Comparison of ENCODE assay signal across 14 cellular contexts in genomic region chr9:130022566-130023146, GRCh38. TPM values are rescaled to one million over a fixed set of nuclear protein-coding genes. Genes with fewer than 3 reads are reported as not detected.
DNase-seq lines count a peak whose midpoint lies in the region; ATAC-seq and TF ChIP-seq lines count a peak whose summit lies in the region.
"Had no signal": no experiment of that assay in that cellular context is flagged by ENCODE, and none has a peak within 500 bp of the region (broad histone marks: within the 10 kb centered on the region; RNA-seq: fewer than 3 reads in every experiment).

No MANE protein-coding gene starts in this region.

- H3K27me3 ChIP-seq in breast epithelium (no peaks in the 10 kb centered on the region), BE2C (no peaks in the 10 kb centered on the region)
- H3K27me3 ChIP-seq in naive thymus-derived CD4-positive, alpha-beta T cell (ENCODE audit: control insufficient read depth in 2 of 2, insufficient read depth in 2 of 2, low read length in 2 of 2), result no peaks in the 10 kb centered on the region

- H3K27me3 Mint-ChIP-seq in MCF 10A (ENCODE audit: insufficient read depth, unreplicated experiment), result no peaks in the 10 kb centered on the region
- H3K27me3 Mint-ChIP-seq in activated CD8-positive, alpha-beta T cell treated with anti-CD3 and anti-CD28 coated beads for 36 hours, result no peaks in the 10 kb centered on the region
- no peaks in the 10 kb centered on the region for H3K27me3 Mint-ChIP-seq in naive thymus-derived CD4-positive, alpha-beta T cell
- H3K27me3 Mint-ChIP-seq: brain had no signal

- TF ChIP-seq CTCF in breast epithelium (IDR thresholded peaks at IDR 0.05) (no peak), MCF 10A (IDR thresholded peaks at IDR 0.05; ENCODE audit: unreplicated experiment) (no peak), BE2C (IDR thresholded peaks at IDR 0.05; ENCODE audit: low read depth, low read length) (no peak)
- no peak for TF ChIP-seq CTCF in activated CD8-positive, alpha-beta T cell treated with anti-CD3 and anti-CD28 coated beads for 36 hours (IDR thresholded peaks at IDR 0.05)

- no peak for ATAC-seq in activated CD8-positive, alpha-beta T cell treated with anti-CD3 and anti-CD28 coated beads for 36 hours
- no peak for ATAC-seq in naive thymus-derived CD4-positive, alpha-beta T cell
- no peak for ATAC-seq in left cardiac atrium
- ATAC-seq: left ventricle myocardium superior had no signal

- CTCF ChIA-PET in MCF 10A (lab: Yijun Ruan, JAX), result no interaction called here
- CTCF ChIA-PET in activated CD8-positive, alpha-beta T cell treated with anti-CD3 and anti-CD28 coated beads for 36 hours (lab: Charles Lee), result interaction anchor here (0.8 to 1.4 kb wide), 5 partner anchors 14 to 134 kb away, joined by 3 to 5 read pairs (median 3); no protein-coding TSS in a partner anchor
- CTCF ChIA-PET in naive thymus-derived CD4-positive, alpha-beta T cell (lab: Charles Lee), result interaction anchor here (0.6 kb wide), 2 partner anchors 15 to 882 kb away, joined by 3 to 4 read pairs; no protein-coding TSS in a partner anchor

- POLR2A ChIA-PET in MCF 10A (lab: Yijun Ruan, JAX), result interaction anchor here (0.8 to 1.2 kb wide), 3 partner anchors 8 to 49 kb away, joined by 3 to 4 read pairs (median 3); no protein-coding TSS in a partner anchor
- POLR2A ChIA-PET in activated CD8-positive, alpha-beta T cell treated with anti-CD3 and anti-CD28 coated beads for 36 hours (lab: Charles Lee), result interaction anchor here (0.6 to 3.9 kb wide), 10 partner anchors 9 to 84 kb away, joined by 3 to 21 read pairs (median 4); partner anchors contain the start of gene GPR107
- POLR2A ChIA-PET in naive thymus-derived CD4-positive, alpha-beta T cell (lab: Charles Lee), result interaction anchor here (0.6 to 1.0 kb wide), 4 partner anchors 8 to 26 kb away, joined by 3 read pairs; no protein-coding TSS in a partner anchor

- intact Hi-C loops in breast epithelium (cut with DNase I; ENCODE audit: low total_unique reads), result no loop called here
- intact Hi-C loops in MCF 10A (cut with micrococcal nuclease), result no loop called here
- intact Hi-C loops in activated CD8-positive, alpha-beta T cell treated with anti-CD3 and anti-CD28 coated beads for 36 hours (cut with micrococcal nuclease), result no loop called here
- intact Hi-C loops in naive thymus-derived CD4-positive, alpha-beta T cell (cut with micrococcal nuclease), result no loop called here
- intact Hi-C loops in left cardiac atrium (cut with DNase I), result no loop called here

- peak overlapping the region; percentile 28 to 65 for H3K27ac ChIP-seq in breast epithelium
- peak overlapping the region; percentile 43 for H3K27ac ChIP-seq in naive thymus-derived CD4-positive, alpha-beta T cell (ENCODE audit: low read depth, low read length)
- H3K27ac ChIP-seq: parathyroid adenoma had no signal

- DNase-seq in breast epithelium (ENCODE audit: low spot score in 2 of 2) (no peak), MCF 10A (ENCODE audit: unreplicated experiment) (no peak), cortex of kidney (lab: John Stamatoyannopoulos, UW) (no peak), germinal center (ENCODE audit: low spot score) (no peak), left cardiac atrium (no peak), BE2C (no peak)
- DNase-seq in activated CD8-positive, alpha-beta T cell treated with anti-CD3 and anti-CD28 coated beads for 36 hours, result no peak
- no peak for DNase-seq in naive thymus-derived CD4-positive, alpha-beta T cell
- DNase-seq: C1 segment of cervical spinal cord; left ventricle myocardium superior; NCI-H2171; stimulated activated CD8-positive, alpha-beta memory T cell treated with anti-CD3 and anti-CD28 coated beads, Interleukin-4, amount 100 ng/mL, for 48 hours had no signal

- H3K36me3 ChIP-seq in breast epithelium, result no peaks in the 10 kb centered on the region
- peaks cover 0 to 3% (median 0%) of the 10 kb centered on the region in 3 experiments for H3K36me3 ChIP-seq in naive thymus-derived CD4-positive, alpha-beta T cell (ENCODE audit: control insufficient read depth in 2 of 3, insufficient read depth in 3 of 3, low read length in 3 of 3)
- no peaks in the 10 kb centered on the region; the same call in 1 of the 2 replicates for H3K36me3 ChIP-seq in BE2C

- TF ChIP-seq POLR2A in breast epithelium (IDR thresholded peaks at IDR 0.05), result no peak

- no peaks in the 10 kb centered on the region for H3K9me3 Mint-ChIP-seq in MCF 10A (ENCODE audit: unreplicated experiment)
- no peaks in the 10 kb centered on the region for H3K9me3 Mint-ChIP-seq in activated CD8-positive, alpha-beta T cell treated with anti-CD3 and anti-CD28 coated beads for 36 hours
- peaks cover 0 to 2% (median 0%) of the 10 kb centered on the region in 11 donors for H3K9me3 Mint-ChIP-seq in naive thymus-derived CD4-positive, alpha-beta T cell

- H3K9me3 ChIP-seq in breast epithelium, result no peaks in the 10 kb centered on the region
- H3K9me3 ChIP-seq in naive thymus-derived CD4-positive, alpha-beta T cell (ENCODE audit: control insufficient read depth in 2 of 3, low read length in 3 of 3), result no peaks in the 10 kb centered on the region
- no peaks in the 10 kb centered on the region for H3K9me3 ChIP-seq in BE2C

- no peaks in the 10 kb centered on the region for H3K36me3 Mint-ChIP-seq in MCF 10A (ENCODE audit: insufficient read depth, unreplicated experiment)
- peaks cover 74% of the 10 kb centered on the region for H3K36me3 Mint-ChIP-seq in activated CD8-positive, alpha-beta T cell treated with anti-CD3 and anti-CD28 coated beads for 36 hours (ENCODE audit: low read depth)
- peaks cover under 1 to 17% (median 11%) of the 10 kb centered on the region in 5 donors for H3K36me3 Mint-ChIP-seq in naive thymus-derived CD4-positive, alpha-beta T cell

- peaks cover 22% of the 10 kb centered on the region for H3K4me1 Mint-ChIP-seq in MCF 10A (ENCODE audit: insufficient read depth, unreplicated experiment)
- H3K4me1 Mint-ChIP-seq in activated CD8-positive, alpha-beta T cell treated with anti-CD3 and anti-CD28 coated beads for 36 hours (ENCODE audit: low read depth), result peaks cover 88% of the 10 kb centered on the region
- peaks cover 46 to 92% (median 81%) of the 10 kb centered on the region in 7 donors for H3K4me1 Mint-ChIP-seq in naive thymus-derived CD4-positive, alpha-beta T cell

- no TSS peak for BruUV-seq in MCF 10A (replicated peaks; lab: Mats Ljungman, UMichigan)

- no peak overlapping the region for H3K27ac Mint-ChIP-seq in MCF 10A (ENCODE audit: low read depth, unreplicated experiment)
- H3K27ac Mint-ChIP-seq in activated CD8-positive, alpha-beta T cell treated with anti-CD3 and anti-CD28 coated beads for 36 hours, result peak overlapping the region; percentile 99
- peak overlapping the region; percentile 55 to 91 (median 79) for H3K27ac Mint-ChIP-seq in naive thymus-derived CD4-positive, alpha-beta T cell

- H3K4me1 ChIP-seq in breast epithelium (peaks cover 0 to 8% of the 10 kb centered on the region in 2 donors), BE2C (no peaks in the 10 kb centered on the region)
- peaks cover 41 to 73% of the 10 kb centered on the region in 2 donors for H3K4me1 ChIP-seq in naive thymus-derived CD4-positive, alpha-beta T cell (ENCODE audit: control insufficient read depth in 2 of 2, insufficient read depth in 2 of 2, low read length in 2 of 2)
- H3K4me1 ChIP-seq: parathyroid adenoma had no signal

- no peak overlapping the region for H3K4me3 ChIP-seq in breast epithelium
- H3K4me3 ChIP-seq in naive thymus-derived CD4-positive, alpha-beta T cell (ENCODE audit: low read length), result no peak overlapping the region
- no peak overlapping the region for H3K4me3 ChIP-seq in BE2C (ENCODE audit: low read depth, low read length)

- H3K4me3 Mint-ChIP-seq in MCF 10A (ENCODE audit: unreplicated experiment), result no peak overlapping the region
- H3K4me3 Mint-ChIP-seq in activated CD8-positive, alpha-beta T cell treated with anti-CD3 and anti-CD28 coated beads for 36 hours, result peak overlapping the region; percentile 15
- peak overlapping the region in 7 of 10 donors; percentile 15 to 78 (median 46) for H3K4me3 Mint-ChIP-seq in naive thymus-derived CD4-positive, alpha-beta T cell
- H3K4me3 Mint-ChIP-seq: brain had no signal

RNA-seq across cellular contexts. Expression of gene FNBP1, which starts 20.3 kb away (rescaled TPM):
- total RNA-seq in breast epithelium (10 to 100 TPM; 31.3 to 49.8 (median 41.9) TPM), MCF 10A (2022) (24.4 and 26.6 TPM in 2 replicates), left cardiac atrium (10 to 100 TPM; 27.7 to 29.0 TPM)
- total RNA-seq in activated CD8-positive, alpha-beta T cell treated with anti-CD3 and anti-CD28 coated beads for 36 hours, result 100 to 1,000 TPM; 266 to 268 TPM
- total RNA-seq in naive thymus-derived CD4-positive, alpha-beta T cell, result 100 to 1,000 TPM; 160 to 207 (median 174) TPM
- 100 to 1,000 TPM; 138 to 160 TPM for polyA plus RNA-seq in naive thymus-derived CD4-positive, alpha-beta T cell
- polyA plus RNA-seq in BE2C (2012; ENCODE audit: insufficient read depth, insufficient read length, low read depth), result 9.7 TPM

RNA-seq across cellular contexts. Expression of gene GPR107, which starts 31.1 kb away (rescaled TPM):
- total RNA-seq in breast epithelium (10 to 100 TPM; 22.5 to 26.9 (median 25.6) TPM), MCF 10A (2022) (32.9 and 41.8 TPM in 2 replicates), left cardiac atrium (10 to 100 TPM; 23.6 to 27.6 TPM)
- 10 to 100 TPM; 18.2 to 19.0 TPM for total RNA-seq in activated CD8-positive, alpha-beta T cell treated with anti-CD3 and anti-CD28 coated beads for 36 hours
- 10 to 100 TPM; 21.6 to 24.0 (median 22.8) TPM for total RNA-seq in naive thymus-derived CD4-positive, alpha-beta T cell
- 1 to 10 TPM; 2.8 to 3.0 TPM for polyA plus RNA-seq in naive thymus-derived CD4-positive, alpha-beta T cell
- 35.8 TPM for polyA plus RNA-seq in BE2C (2012; ENCODE audit: insufficient read depth, insufficient read length, low read depth)
